ENCODE assay signal across 2 cellular contexts in the genomic region with DNA sequence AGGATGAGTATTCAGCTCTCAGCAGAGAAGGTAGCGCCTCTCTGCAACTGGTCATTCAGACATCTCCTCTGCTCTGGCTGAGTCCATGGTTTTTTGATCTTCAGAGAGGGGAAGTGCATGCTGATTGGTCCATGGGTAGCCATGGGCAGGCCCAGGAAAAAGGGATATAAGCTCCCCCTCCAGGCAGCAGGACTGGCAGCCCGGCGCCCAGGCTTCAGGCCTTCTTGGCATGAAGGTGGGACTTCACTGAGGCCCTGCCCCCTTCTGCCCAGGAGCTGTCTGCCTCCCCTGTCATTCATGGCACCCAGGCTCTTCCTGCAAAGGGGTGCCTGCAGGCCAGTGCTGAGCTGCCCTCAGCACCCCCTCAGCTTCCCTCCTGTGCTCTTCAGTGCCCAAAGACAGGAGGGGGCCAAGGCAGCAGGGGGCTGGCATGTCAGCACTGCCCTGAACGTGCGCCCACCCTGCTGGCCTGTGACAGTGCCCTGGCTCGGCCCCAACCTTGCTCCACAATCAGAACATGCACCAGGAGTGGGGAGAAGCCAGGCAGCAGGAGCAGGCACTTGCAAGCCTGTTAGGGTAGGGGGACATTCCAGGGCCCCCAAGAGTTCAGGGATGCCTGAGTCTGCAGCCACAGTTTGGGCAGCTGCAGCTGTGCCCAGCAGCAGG.
TF ChIP-seq lines count a peak whose summit lies in the region.

No MANE protein-coding gene starts in this region.

TF ChIP-seq in HCT116, 20 proteins besides CTCF, POLR2A, EP300 and RAD21:
- TF ChIP-seq, protein P1, sequence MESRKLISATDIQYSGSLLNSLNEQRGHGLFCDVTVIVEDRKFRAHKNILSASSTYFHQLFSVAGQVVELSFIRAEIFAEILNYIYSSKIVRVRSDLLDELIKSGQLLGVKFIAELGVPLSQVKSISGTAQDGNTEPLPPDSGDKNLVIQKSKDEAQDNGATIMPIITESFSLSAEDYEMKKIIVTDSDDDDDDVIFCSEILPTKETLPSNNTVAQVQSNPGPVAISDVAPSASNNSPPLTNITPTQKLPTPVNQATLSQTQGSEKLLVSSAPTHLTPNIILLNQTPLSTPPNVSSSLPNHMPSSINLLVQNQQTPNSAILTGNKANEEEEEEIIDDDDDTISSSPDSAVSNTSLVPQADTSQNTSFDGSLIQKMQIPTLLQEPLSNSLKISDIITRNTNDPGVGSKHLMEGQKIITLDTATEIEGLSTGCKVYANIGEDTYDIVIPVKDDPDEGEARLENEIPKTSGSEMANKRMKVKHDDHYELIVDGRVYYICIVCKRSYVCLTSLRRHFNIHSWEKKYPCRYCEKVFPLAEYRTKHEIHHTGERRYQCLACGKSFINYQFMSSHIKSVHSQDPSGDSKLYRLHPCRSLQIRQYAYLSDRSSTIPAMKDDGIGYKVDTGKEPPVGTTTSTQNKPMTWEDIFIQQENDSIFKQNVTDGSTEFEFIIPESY (IDR thresholded peaks at IDR 0.05; ENCODE audit: extremely low read depth, insufficient replicate concordance, low read length), result no peak
- TF ChIP-seq CBX3 (IDR thresholded peaks at IDR 0.05; ENCODE audit: low read depth) (no peak), EZH2phosphoT487 (IDR thresholded peaks at IDR 0.05; ENCODE audit: borderline replicate concordance) (no peak), POLR2AphosphoS5 (IDR thresholded peaks at IDR 0.05; ENCODE audit: low read depth, low read length) (no peak), SRF (IDR thresholded peaks at IDR 0.05; ENCODE audit: low read depth) (no peak), EZH2 (IDR thresholded peaks at IDR 0.05) (no peak), ZNF274 (IDR thresholded peaks at IDR 0.05; ENCODE audit: low read depth, low read length) (no peak), YY1 (IDR thresholded peaks at IDR 0.05; ENCODE audit: extremely low read depth, insufficient replicate concordance, low read depth, low read length) (no peak), SP1 (IDR thresholded peaks at IDR 0.05; ENCODE audit: low read depth) (no peak), FOSL1 (IDR thresholded peaks at IDR 0.05; ENCODE audit: low read depth) (no peak), ZFX (IDR thresholded peaks at IDR 0.05) (no peak), SIN3A (IDR thresholded peaks at IDR 0.05; ENCODE audit: low read depth) (no peak), JUND (IDR thresholded peaks at IDR 0.05) (no peak)
- TF ChIP-seq, protein P2, sequence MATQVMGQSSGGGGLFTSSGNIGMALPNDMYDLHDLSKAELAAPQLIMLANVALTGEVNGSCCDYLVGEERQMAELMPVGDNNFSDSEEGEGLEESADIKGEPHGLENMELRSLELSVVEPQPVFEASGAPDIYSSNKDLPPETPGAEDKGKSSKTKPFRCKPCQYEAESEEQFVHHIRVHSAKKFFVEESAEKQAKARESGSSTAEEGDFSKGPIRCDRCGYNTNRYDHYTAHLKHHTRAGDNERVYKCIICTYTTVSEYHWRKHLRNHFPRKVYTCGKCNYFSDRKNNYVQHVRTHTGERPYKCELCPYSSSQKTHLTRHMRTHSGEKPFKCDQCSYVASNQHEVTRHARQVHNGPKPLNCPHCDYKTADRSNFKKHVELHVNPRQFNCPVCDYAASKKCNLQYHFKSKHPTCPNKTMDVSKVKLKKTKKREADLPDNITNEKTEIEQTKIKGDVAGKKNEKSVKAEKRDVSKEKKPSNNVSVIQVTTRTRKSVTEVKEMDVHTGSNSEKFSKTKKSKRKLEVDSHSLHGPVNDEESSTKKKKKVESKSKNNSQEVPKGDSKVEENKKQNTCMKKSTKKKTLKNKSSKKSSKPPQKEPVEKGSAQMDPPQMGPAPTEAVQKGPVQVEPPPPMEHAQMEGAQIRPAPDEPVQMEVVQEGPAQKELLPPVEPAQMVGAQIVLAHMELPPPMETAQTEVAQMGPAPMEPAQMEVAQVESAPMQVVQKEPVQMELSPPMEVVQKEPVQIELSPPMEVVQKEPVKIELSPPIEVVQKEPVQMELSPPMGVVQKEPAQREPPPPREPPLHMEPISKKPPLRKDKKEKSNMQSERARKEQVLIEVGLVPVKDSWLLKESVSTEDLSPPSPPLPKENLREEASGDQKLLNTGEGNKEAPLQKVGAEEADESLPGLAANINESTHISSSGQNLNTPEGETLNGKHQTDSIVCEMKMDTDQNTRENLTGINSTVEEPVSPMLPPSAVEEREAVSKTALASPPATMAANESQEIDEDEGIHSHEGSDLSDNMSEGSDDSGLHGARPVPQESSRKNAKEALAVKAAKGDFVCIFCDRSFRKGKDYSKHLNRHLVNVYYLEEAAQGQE (IDR thresholded peaks at IDR 0.05; ENCODE audit: low read depth), result no peak
- TF ChIP-seq, protein P3, sequence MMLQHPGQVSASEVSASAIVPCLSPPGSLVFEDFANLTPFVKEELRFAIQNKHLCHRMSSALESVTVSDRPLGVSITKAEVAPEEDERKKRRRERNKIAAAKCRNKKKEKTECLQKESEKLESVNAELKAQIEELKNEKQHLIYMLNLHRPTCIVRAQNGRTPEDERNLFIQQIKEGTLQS (IDR thresholded peaks at IDR 0.05), result no peak
TF ChIP-seq in HCT116: peak in this region for 0.

TF ChIP-seq in WTC11, 78 proteins besides CTCF, POLR2A, EP300 and RAD21 (continued from another document):
- TF ChIP-seq, protein P4, sequence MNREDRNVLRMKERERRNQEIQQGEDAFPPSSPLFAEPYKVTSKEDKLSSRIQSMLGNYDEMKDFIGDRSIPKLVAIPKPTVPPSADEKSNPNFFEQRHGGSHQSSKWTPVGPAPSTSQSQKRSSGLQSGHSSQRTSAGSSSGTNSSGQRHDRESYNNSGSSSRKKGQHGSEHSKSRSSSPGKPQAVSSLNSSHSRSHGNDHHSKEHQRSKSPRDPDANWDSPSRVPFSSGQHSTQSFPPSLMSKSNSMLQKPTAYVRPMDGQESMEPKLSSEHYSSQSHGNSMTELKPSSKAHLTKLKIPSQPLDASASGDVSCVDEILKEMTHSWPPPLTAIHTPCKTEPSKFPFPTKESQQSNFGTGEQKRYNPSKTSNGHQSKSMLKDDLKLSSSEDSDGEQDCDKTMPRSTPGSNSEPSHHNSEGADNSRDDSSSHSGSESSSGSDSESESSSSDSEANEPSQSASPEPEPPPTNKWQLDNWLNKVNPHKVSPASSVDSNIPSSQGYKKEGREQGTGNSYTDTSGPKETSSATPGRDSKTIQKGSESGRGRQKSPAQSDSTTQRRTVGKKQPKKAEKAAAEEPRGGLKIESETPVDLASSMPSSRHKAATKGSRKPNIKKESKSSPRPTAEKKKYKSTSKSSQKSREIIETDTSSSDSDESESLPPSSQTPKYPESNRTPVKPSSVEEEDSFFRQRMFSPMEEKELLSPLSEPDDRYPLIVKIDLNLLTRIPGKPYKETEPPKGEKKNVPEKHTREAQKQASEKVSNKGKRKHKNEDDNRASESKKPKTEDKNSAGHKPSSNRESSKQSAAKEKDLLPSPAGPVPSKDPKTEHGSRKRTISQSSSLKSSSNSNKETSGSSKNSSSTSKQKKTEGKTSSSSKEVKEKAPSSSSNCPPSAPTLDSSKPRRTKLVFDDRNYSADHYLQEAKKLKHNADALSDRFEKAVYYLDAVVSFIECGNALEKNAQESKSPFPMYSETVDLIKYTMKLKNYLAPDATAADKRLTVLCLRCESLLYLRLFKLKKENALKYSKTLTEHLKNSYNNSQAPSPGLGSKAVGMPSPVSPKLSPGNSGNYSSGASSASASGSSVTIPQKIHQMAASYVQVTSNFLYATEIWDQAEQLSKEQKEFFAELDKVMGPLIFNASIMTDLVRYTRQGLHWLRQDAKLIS (CRISPR knock-in tag; IDR thresholded peaks at IDR 0.05; ENCODE audit: borderline replicate concordance), result no peak
- TF ChIP-seq, protein P5, sequence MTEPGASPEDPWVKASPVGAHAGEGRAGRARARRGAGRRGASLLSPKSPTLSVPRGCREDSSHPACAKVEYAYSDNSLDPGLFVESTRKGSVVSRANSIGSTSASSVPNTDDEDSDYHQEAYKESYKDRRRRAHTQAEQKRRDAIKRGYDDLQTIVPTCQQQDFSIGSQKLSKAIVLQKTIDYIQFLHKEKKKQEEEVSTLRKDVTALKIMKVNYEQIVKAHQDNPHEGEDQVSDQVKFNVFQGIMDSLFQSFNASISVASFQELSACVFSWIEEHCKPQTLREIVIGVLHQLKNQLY (CRISPR knock-in tag; IDR thresholded peaks at IDR 0.05), result no peak
- TF ChIP-seq NR3C1 (CRISPR knock-in tag; conservative IDR thresholded peaks at IDR 0.05; ENCODE audit: low read depth), result no peak
- no peak for TF ChIP-seq ZNF232 (CRISPR knock-in tag; IDR thresholded peaks at IDR 0.05)
- TF ChIP-seq ZNF671 (CRISPR knock-in tag; IDR thresholded peaks at IDR 0.05), result no peak
- TF ChIP-seq, protein P3 (CRISPR knock-in tag; conservative IDR thresholded peaks at IDR 0.05), result no peak
- TF ChIP-seq, protein P6, sequence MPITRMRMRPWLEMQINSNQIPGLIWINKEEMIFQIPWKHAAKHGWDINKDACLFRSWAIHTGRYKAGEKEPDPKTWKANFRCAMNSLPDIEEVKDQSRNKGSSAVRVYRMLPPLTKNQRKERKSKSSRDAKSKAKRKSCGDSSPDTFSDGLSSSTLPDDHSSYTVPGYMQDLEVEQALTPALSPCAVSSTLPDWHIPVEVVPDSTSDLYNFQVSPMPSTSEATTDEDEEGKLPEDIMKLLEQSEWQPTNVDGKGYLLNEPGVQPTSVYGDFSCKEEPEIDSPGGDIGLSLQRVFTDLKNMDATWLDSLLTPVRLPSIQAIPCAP (CRISPR knock-in tag; IDR thresholded peaks at IDR 0.05), result no peak
- TF ChIP-seq, protein P7, sequence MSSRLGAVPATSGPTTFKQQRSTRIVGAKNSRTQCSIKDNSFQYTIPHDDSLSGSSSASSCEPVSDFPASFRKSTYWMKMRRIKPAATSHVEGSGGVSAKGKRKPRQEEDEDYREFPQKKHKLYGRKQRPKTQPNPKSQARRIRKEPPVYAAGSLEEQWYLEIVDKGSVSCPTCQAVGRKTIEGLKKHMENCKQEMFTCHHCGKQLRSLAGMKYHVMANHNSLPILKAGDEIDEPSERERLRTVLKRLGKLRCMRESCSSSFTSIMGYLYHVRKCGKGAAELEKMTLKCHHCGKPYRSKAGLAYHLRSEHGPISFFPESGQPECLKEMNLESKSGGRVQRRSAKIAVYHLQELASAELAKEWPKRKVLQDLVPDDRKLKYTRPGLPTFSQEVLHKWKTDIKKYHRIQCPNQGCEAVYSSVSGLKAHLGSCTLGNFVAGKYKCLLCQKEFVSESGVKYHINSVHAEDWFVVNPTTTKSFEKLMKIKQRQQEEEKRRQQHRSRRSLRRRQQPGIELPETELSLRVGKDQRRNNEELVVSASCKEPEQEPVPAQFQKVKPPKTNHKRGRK (CRISPR knock-in tag; IDR thresholded peaks at IDR 0.05; ENCODE audit: borderline replicate concordance), result no peak
- no peak for TF ChIP-seq ZNF423 (CRISPR knock-in tag; IDR thresholded peaks at IDR 0.05)
